In the genomic region with DNA sequence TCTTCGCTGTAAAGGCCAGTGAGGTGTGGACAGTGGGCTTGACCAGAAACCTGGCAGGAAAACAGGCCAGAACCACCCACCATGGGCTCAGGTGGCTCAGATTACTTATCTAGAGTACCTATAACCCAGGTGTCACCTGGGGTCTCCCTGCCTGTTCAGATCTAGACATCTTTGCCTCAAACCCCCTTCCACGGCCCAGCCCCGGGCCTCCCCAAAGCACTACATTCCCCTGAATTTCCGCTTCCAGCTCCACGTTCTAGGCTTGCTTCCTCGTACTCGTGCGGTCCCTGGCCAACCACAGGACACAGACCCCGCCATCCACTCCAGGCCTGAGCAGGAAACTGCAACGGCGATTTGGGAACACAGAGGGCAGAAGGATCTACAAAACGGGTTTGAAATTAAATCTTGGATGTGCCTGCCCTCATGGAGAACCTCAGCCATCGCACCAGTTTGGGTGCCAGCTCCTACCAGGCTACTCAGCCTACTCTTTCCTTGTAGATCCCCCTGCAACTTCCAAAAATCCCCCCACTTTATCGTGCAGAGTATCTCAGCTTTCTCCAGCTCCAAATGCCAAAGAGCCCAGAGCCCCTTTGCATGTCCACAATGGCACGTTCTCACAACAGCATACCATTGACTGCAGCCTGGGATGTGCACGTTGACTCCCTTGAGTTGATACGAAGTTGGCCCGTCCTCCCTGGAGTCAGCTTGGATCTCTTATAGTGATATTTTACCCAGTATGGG, we compare ENCODE assay signal across 33 cellular contexts.
"Had no signal": no experiment of that assay in that cellular context is flagged by ENCODE, and none has a peak within 500 bp of the region (broad histone marks: within the 10 kb centered on the region; RNA-seq: fewer than 3 reads in every experiment).

No MANE protein-coding gene starts in this region.

- H3K4me1 ChIP-seq: body of pancreas, esophagus muscularis mucosa, foreskin keratinocyte, gastrocnemius medialis had no signal

- H3K4me1 Mint-ChIP-seq: activated B cell treated with CpG ODN at 0.5 μM for 24 hours; activated naive CD4-positive, alpha-beta T cell treated with anti-CD3 and anti-CD28 coated beads, Interleukin-2, amount 50 U/mL, for 24 hours; activated naive CD8-positive, alpha-beta T cell treated with anti-CD3 and anti-CD28 coated beads for 36 hours; activated naive CD8-positive, alpha-beta T cell treated with anti-CD3 and anti-CD28 coated beads, Interleukin-2, amount 50 U/mL, for 24 hours; central memory CD8-positive, alpha-beta T cell; T-helper 17 cell had no signal

- DNase-seq: activated B cell treated with CpG ODN at 0.5 μM for 24 hours; activated CD4-positive, alpha-beta T cell treated with anti-CD3 and anti-CD28 coated beads for 48 hours; activated CD4-positive, alpha-beta T cell treated with anti-CD3 and anti-CD28 coated beads, Interleukin-2, amount 50 U/mL, for 1 hour; activated CD4-positive, alpha-beta T cell treated with anti-CD3 and anti-CD28 coated beads, Interleukin-2, amount 50 U/mL, for 48 hours; activated CD8-positive, alpha-beta memory T cell treated with anti-CD3 and anti-CD28 coated beads for 24 hours; activated CD8-positive, alpha-beta T cell treated with anti-CD3 and anti-CD28 coated beads for 36 hours; activated effector memory CD4-positive, alpha-beta T cell treated with anti-CD3 and anti-CD28 coated beads, Interleukin-2, amount 50 U/mL, for 16 hours; activated naive CD4-positive, alpha-beta T cell treated with anti-CD3 and anti-CD28 coated beads for 36 hours; activated naive CD8-positive, alpha-beta T cell treated with anti-CD3 and anti-CD28 coated beads for 36 hours; activated naive CD8-positive, alpha-beta T cell treated with anti-CD3 and anti-CD28 coated beads, Interleukin-2, amount 50 U/mL, for 24 hours; activated T-cell treated with anti-CD3 and anti-CD28 coated beads, Interleukin-2, amount 50 U/mL, for 4 hours; adrenal gland; amygdala; dorsolateral prefrontal cortex; effector memory CD4-positive, alpha-beta T cell; erythroblast; foreskin keratinocyte; gastrocnemius medialis; heart right ventricle; T-helper 1 cell; T-helper 17 cell; T1000; WERI-Rb-1 had no signal

- H3K4me3 ChIP-seq: adrenal gland, body of pancreas, cardiac muscle cell, coronary artery, dorsolateral prefrontal cortex, esophagus muscularis mucosa, gastrocnemius medialis, heart right ventricle had no signal

- H3K9me3 Mint-ChIP-seq: activated B cell treated with CpG ODN at 0.5 μM for 24 hours; activated CD8-positive, alpha-beta T cell treated with anti-CD3 and anti-CD28 coated beads for 36 hours; activated naive CD4-positive, alpha-beta T cell treated with anti-CD3 and anti-CD28 coated beads for 36 hours; activated naive CD4-positive, alpha-beta T cell treated with anti-CD3 and anti-CD28 coated beads, Interleukin-2, amount 50 U/mL, for 24 hours; activated naive CD8-positive, alpha-beta T cell treated with anti-CD3 and anti-CD28 coated beads for 36 hours; activated naive CD8-positive, alpha-beta T cell treated with anti-CD3 and anti-CD28 coated beads, Interleukin-2, amount 50 U/mL, for 24 hours; activated T-cell treated with anti-CD3 and anti-CD28 coated beads, Interleukin-2, amount 50 U/mL, for 4 hours; activated T-helper 1 cell treated with anti-CD3 and anti-CD28 coated beads, Interleukin-12 subunit alpha, Interleukin-12 subunit beta, Interleukin-2, Interleukin-4 antibody, amounts not matched to agents 30 ng/mL and 10 ng/mL and 1 ng/mL, durations not matched to agents 14 hours and 24 hours and 36 hours; activated T-helper 2 cell treated with anti-CD3 and anti-CD28 coated beads, Interferon-gamma antibody, Interleukin-2, Interleukin-4, amounts not matched to agents 10 μg/mL and 5 μg/mL and 100 μg/mL, durations not matched to agents 14 hours and 24 hours and 36 hours; central memory CD8-positive, alpha-beta T cell; dendritic cell treated with granulocyte-macrophage colony-stimulating factor and Interleukin-4, amounts not matched to agents 40 ng/mL and 50 ng/mL, for 4 days; T-helper 2 cell treated with Interferon-gamma antibody and Interleukin-4, amounts not matched to agents 5 μg/mL and 100 μg/mL, for 36 hours had no signal

- H3K27ac Mint-ChIP-seq: activated B cell treated with CpG ODN at 0.5 μM for 24 hours; activated CD8-positive, alpha-beta T cell treated with anti-CD3 and anti-CD28 coated beads for 36 hours; activated naive CD4-positive, alpha-beta T cell treated with anti-CD3 and anti-CD28 coated beads for 36 hours; activated naive CD4-positive, alpha-beta T cell treated with anti-CD3 and anti-CD28 coated beads, Interleukin-2, amount 50 U/mL, for 24 hours; activated naive CD8-positive, alpha-beta T cell treated with anti-CD3 and anti-CD28 coated beads for 36 hours; activated naive CD8-positive, alpha-beta T cell treated with anti-CD3 and anti-CD28 coated beads, Interleukin-2, amount 50 U/mL, for 24 hours; activated T-helper 1 cell treated with anti-CD3 and anti-CD28 coated beads, Interleukin-12 subunit alpha, Interleukin-12 subunit beta, Interleukin-2, Interleukin-4 antibody, amounts not matched to agents 30 ng/mL and 10 ng/mL and 1 ng/mL, durations not matched to agents 14 hours and 24 hours and 36 hours; activated T-helper 2 cell treated with anti-CD3 and anti-CD28 coated beads, Interferon-gamma antibody, Interleukin-2, Interleukin-4, amounts not matched to agents 10 μg/mL and 5 μg/mL and 100 μg/mL, durations not matched to agents 14 hours and 24 hours and 36 hours; dendritic cell treated with granulocyte-macrophage colony-stimulating factor and Interleukin-4, amounts not matched to agents 40 ng/mL and 50 ng/mL, for 4 days; T-helper 17 cell; T-helper 2 cell treated with Interferon-gamma antibody and Interleukin-4, amounts not matched to agents 5 μg/mL and 100 μg/mL, for 36 hours had no signal

- H3K9me3 ChIP-seq: adrenal gland, body of pancreas, esophagus muscularis mucosa, gastrocnemius medialis, heart right ventricle had no signal

- H3K36me3 Mint-ChIP-seq: activated naive CD4-positive, alpha-beta T cell treated with anti-CD3 and anti-CD28 coated beads, Interleukin-2, amount 50 U/mL, for 24 hours; activated naive CD8-positive, alpha-beta T cell treated with anti-CD3 and anti-CD28 coated beads for 36 hours had no signal

- H3K27ac ChIP-seq: body of pancreas, cardiac muscle cell, coronary artery, dorsolateral prefrontal cortex, esophagus muscularis mucosa, foreskin keratinocyte, gastrocnemius medialis, heart right ventricle, WERI-Rb-1 had no signal

- H3K27me3 Mint-ChIP-seq: activated naive CD4-positive, alpha-beta T cell treated with anti-CD3 and anti-CD28 coated beads, Interleukin-2, amount 50 U/mL, for 24 hours; activated naive CD8-positive, alpha-beta T cell treated with anti-CD3 and anti-CD28 coated beads for 36 hours; activated naive CD8-positive, alpha-beta T cell treated with anti-CD3 and anti-CD28 coated beads, Interleukin-2, amount 50 U/mL, for 24 hours had no signal

- H3K4me3 Mint-ChIP-seq: activated B cell treated with CpG ODN at 0.5 μM for 24 hours; activated CD8-positive, alpha-beta T cell treated with anti-CD3 and anti-CD28 coated beads for 36 hours; activated naive CD4-positive, alpha-beta T cell treated with anti-CD3 and anti-CD28 coated beads for 36 hours; activated naive CD4-positive, alpha-beta T cell treated with anti-CD3 and anti-CD28 coated beads, Interleukin-2, amount 50 U/mL, for 24 hours; activated naive CD8-positive, alpha-beta T cell treated with anti-CD3 and anti-CD28 coated beads for 36 hours; activated naive CD8-positive, alpha-beta T cell treated with anti-CD3 and anti-CD28 coated beads, Interleukin-2, amount 50 U/mL, for 24 hours; activated T-cell treated with anti-CD3 and anti-CD28 coated beads, Interleukin-2, amount 50 U/mL, for 4 hours; activated T-helper 1 cell treated with anti-CD3 and anti-CD28 coated beads, Interleukin-12 subunit alpha, Interleukin-12 subunit beta, Interleukin-2, Interleukin-4 antibody, amounts not matched to agents 30 ng/mL and 10 ng/mL and 1 ng/mL, durations not matched to agents 14 hours and 24 hours and 36 hours; central memory CD8-positive, alpha-beta T cell; dendritic cell treated with granulocyte-macrophage colony-stimulating factor and Interleukin-4, amounts not matched to agents 40 ng/mL and 50 ng/mL, for 4 days; T-helper 17 cell; T-helper 2 cell treated with Interferon-gamma antibody and Interleukin-4, amounts not matched to agents 5 μg/mL and 100 μg/mL, for 36 hours had no signal

- H3K27me3 ChIP-seq: adrenal gland, body of pancreas, dorsolateral prefrontal cortex, esophagus muscularis mucosa, gastrocnemius medialis, heart right ventricle had no signal

- H3K36me3 ChIP-seq: adrenal gland, cardiac muscle cell, esophagus muscularis mucosa, gastrocnemius medialis, heart right ventricle, WERI-Rb-1 had no signal
